In the genomic region with DNA sequence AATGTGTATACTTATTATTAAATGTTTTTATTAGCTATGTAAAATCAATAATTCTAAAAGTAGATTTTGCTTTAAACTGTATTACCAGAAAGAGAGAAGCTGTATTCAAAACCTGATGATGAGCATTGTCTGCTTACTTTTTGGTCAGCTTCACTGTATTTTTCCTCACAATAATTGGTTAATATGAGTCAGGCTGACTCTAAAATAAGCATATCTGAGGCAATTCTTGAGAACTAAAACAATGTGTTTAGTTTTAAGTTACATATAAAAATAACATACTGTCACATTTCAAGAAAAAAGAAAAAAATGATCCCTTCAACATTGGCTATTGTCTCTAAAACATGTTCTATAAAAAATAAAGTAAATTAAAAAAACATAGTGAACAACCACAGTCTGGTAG, we compare ENCODE assay signal across 29 cellular contexts.
"Had no signal": no experiment of that assay in that cellular context is flagged by ENCODE, and none has a peak within 500 bp of the region (broad histone marks: within the 10 kb centered on the region; RNA-seq: fewer than 3 reads in every experiment).

No MANE protein-coding gene starts in this region.

- H3K36me3 ChIP-seq: adrenal gland, esophagus muscularis mucosa, heart left ventricle, right atrium auricular region, stomach, tibial nerve had no signal

- FAIRE-seq: kidney, TTC549 had no signal

- H3K27ac ChIP-seq: adrenal gland, esophagus muscularis mucosa, foreskin keratinocyte, heart left ventricle, right atrium auricular region, stomach, tibial nerve, VCaP had no signal

- H3K4me1 ChIP-seq: adrenal gland, foreskin keratinocyte, right atrium auricular region, stomach, tibial nerve had no signal

- H3K9me3 ChIP-seq: adrenal gland, esophagus muscularis mucosa, heart left ventricle, right atrium auricular region, stomach, tibial nerve had no signal

- DNase-seq: activated CD4-positive, alpha-beta T cell treated with anti-CD3 and anti-CD28 coated beads for 4 hours; activated CD4-positive, alpha-beta T cell treated with anti-CD3 and anti-CD28 coated beads, Interleukin-2, amount 50 U/mL, for 4 hours; activated effector memory CD4-positive, alpha-beta T cell treated with Interleukin-2 at 50 U/mL for 16 hours; activated naive CD4-positive, alpha-beta T cell treated with Interleukin-2 at 50 U/mL for 16 hours; activated T-cell treated with anti-CD3 and anti-CD28 coated beads for 4 hours; adrenal gland; aorta; caudate nucleus; dermis blood vessel endothelial cell; effector CD4-positive, alpha-beta T cell; foreskin keratinocyte; heart left ventricle; hypothalamus; immature natural killer cell; kidney; left colon; naive thymus-derived CD8-positive, alpha-beta T cell; occipital lobe; stimulated activated CD4-positive, alpha-beta T cell treated with anti-CD3 and anti-CD28 coated beads, Interleukin-15, amount 100 ng/mL, for 24 hours; stimulated activated CD4-positive, alpha-beta T cell treated with anti-CD3 and anti-CD28 coated beads, Interleukin-2, amount 100 ng/mL, for 24 hours; stimulated activated naive B cell treated with anti-CD40 and anti-IgM and Interleukin-4, amounts not matched to agents 10 μg/mL and 1 μg/mL and 100 μg/mL, for 72 hours; stomach; T-helper 9 cell had no signal

- H3K27me3 ChIP-seq: adrenal gland, esophagus muscularis mucosa, foreskin keratinocyte, heart left ventricle, right atrium auricular region, stomach, tibial nerve had no signal

- H3K4me3 ChIP-seq: adrenal gland, esophagus muscularis mucosa, heart left ventricle, right atrium auricular region, smooth muscle cell, stomach, tibial nerve had no signal

- H3K4me2 ChIP-seq: smooth muscle cell had no signal

- ATAC-seq: foreskin keratinocyte; heart left ventricle; left colon; naive thymus-derived CD8-positive, alpha-beta T cell; stimulated activated naive B cell treated with anti-CD40 and anti-IgM and Interleukin-4, amounts not matched to agents 10 μg/mL and 1 μg/mL and 100 μg/mL, for 72 hours had no signal
